Comparison of ENCODE assay signal across 10 cellular contexts in the genomic region with DNA sequence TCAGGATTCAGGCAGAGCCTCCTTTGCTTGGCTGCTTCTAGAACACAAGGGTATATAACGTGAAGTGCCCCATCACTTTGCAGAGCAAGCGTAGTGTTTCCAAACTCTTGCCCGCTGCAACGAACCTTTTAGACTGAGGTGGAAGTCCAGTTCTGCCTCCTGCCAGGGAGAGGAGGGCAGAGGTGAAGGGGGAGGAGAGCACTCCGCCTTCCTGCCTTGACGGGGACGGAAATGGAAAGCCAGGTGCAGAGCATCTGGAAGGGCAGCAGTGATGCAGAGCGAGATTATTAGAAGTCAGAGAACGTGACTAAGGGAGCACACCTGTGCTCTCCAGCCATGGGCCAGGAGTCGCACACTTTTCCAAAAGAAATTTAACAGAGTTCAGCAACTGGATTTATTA.
DNase-seq lines count a peak whose midpoint lies in the region; ATAC-seq, FAIRE-seq and TF ChIP-seq lines count a peak whose summit lies in the region.
"Had no signal": no experiment of that assay in that cellular context is flagged by ENCODE, and none has a peak within 500 bp of the region (broad histone marks: within the 10 kb centered on the region; RNA-seq: fewer than 3 reads in every experiment).

No MANE protein-coding gene starts in this region.

- DNase-seq in NCI-H69 (lab: John Stamatoyannopoulos, UW): peak; percentile 11
- no peak for DNase-seq in kidney
- no peak for DNase-seq in GOT3 (lab: John Stamatoyannopoulos, UW)
- DNase-seq: activated CD4-positive, alpha-beta T cell treated with anti-CD3 and anti-CD28 coated beads for 4 hours; substantia nigra; T-helper 1 cell had no signal

- no peak overlapping the region for H3K4me3 ChIP-seq in kidney (ENCODE audit: low read length in 2 of 2)

- H3K27ac Mint-ChIP-seq in stimulated activated memory B cell treated with anti-CD40 and anti-IgM and Interleukin-4, amounts not matched to agents 10 μg/mL and 1 μg/mL and 100 μg/mL, for 72 hours: peak overlapping the region; percentile 60

- ATAC-seq in GM18868 (IDR thresholded peaks at IDR 0.05; ENCODE audit: unreplicated experiment): peak; percentile 37
- no peak for ATAC-seq in stimulated activated memory B cell treated with anti-CD40 and anti-IgM and Interleukin-4, amounts not matched to agents 10 μg/mL and 1 μg/mL and 100 μg/mL, for 72 hours
- ATAC-seq in GM21367 (IDR thresholded peaks at IDR 0.05; ENCODE audit: unreplicated experiment): no peak
- ATAC-seq in HG03521 (IDR thresholded peaks at IDR 0.05; ENCODE audit: unreplicated experiment): no peak

- no peaks in the 10 kb centered on the region for H3K9me3 ChIP-seq in kidney (ENCODE audit: control insufficient read depth in 1 of 2, low read length in 2 of 2)

- peaks cover 10% of the 10 kb centered on the region for H3K36me3 Mint-ChIP-seq in stimulated activated memory B cell treated with anti-CD40 and anti-IgM and Interleukin-4, amounts not matched to agents 10 μg/mL and 1 μg/mL and 100 μg/mL, for 72 hours

- H3K9ac ChIP-seq in kidney (ENCODE audit: low read length in 2 of 2): peak overlapping the region in 1 of 2 donors; percentile 4

- no peaks in the 10 kb centered on the region for H3K27me3 Mint-ChIP-seq in stimulated activated memory B cell treated with anti-CD40 and anti-IgM and Interleukin-4, amounts not matched to agents 10 μg/mL and 1 μg/mL and 100 μg/mL, for 72 hours

- FAIRE-seq in kidney (lab: Jason Lieb, UNC): no peak

- intact Hi-C loops in kidney (cut with DNase I): no loop called here

- no peak for TF ChIP-seq CTCF in kidney (IDR thresholded peaks at IDR 0.05; ENCODE audit: borderline replicate concordance, extremely low read depth, insufficient read depth)

- peaks cover 63% of the 10 kb centered on the region for H3K4me1 Mint-ChIP-seq in stimulated activated memory B cell treated with anti-CD40 and anti-IgM and Interleukin-4, amounts not matched to agents 10 μg/mL and 1 μg/mL and 100 μg/mL, for 72 hours

- H3K4me3 Mint-ChIP-seq in stimulated activated memory B cell treated with anti-CD40 and anti-IgM and Interleukin-4, amounts not matched to agents 10 μg/mL and 1 μg/mL and 100 μg/mL, for 72 hours: no peak overlapping the region

- H3K4me1 ChIP-seq in kidney (ENCODE audit: control insufficient read depth in 1 of 2, insufficient read depth in 1 of 2, low read depth in 1 of 2, low read length in 2 of 2): peaks cover 46 to 51% of the 10 kb centered on the region in 2 donors

- no peaks in the 10 kb centered on the region for H3K9me3 Mint-ChIP-seq in stimulated activated memory B cell treated with anti-CD40 and anti-IgM and Interleukin-4, amounts not matched to agents 10 μg/mL and 1 μg/mL and 100 μg/mL, for 72 hours

- H3K27ac ChIP-seq in kidney (ENCODE audit: low read depth in 2 of 2, low read length in 2 of 2): peak overlapping the region; percentile 65 to 80

- no peaks in the 10 kb centered on the region for H3K36me3 ChIP-seq in kidney (ENCODE audit: control insufficient read depth in 1 of 2, insufficient read depth in 2 of 2, low read length in 2 of 2)
